In genomic region chr7:148708026-148708685, GRCh38 we compare ENCODE assay signal across 12 cellular contexts. TPM values are rescaled to one million over a fixed set of nuclear protein-coding genes. Genes with fewer than 3 reads are reported as not detected.
A peak's percentile ranks its signal among the peaks of the same experiment; 100 is the strongest.
DNase-seq lines count a peak whose midpoint lies in the region; ATAC-seq and TF ChIP-seq lines count a peak whose summit lies in the region.
"Had no signal": no experiment of that assay in that cellular context is flagged by ENCODE, and none has a peak within 500 bp of the region (broad histone marks: within the 10 kb centered on the region; RNA-seq: fewer than 3 reads in every experiment).

No MANE protein-coding gene starts in this region.

- H3K4me3 ChIP-seq in iPS-15b (ENCODE audit: low read depth, low read length) (peak overlapping the region; percentile 16), aorta (ENCODE audit: low read length in 2 of 2) (no peak overlapping the region), transverse colon (no peak overlapping the region)
- H3K4me3 ChIP-seq: prostate gland had no signal

- ATAC-seq in Right ventricle myocardium superior (ENCODE audit: poor library complexity) = peak; percentile 45
- ATAC-seq in Right ventricle myocardium inferior = no peak
- ATAC-seq in aorta (ENCODE audit: low FRiP score) = peak; percentile 26

- H3K9me3 ChIP-seq in iPS-15b (ENCODE audit: control insufficient read depth, insufficient read depth, low read length) = no peaks in the 10 kb centered on the region
- H3K9me3 ChIP-seq in aorta (ENCODE audit: control insufficient read depth, low read length) = no peaks in the 10 kb centered on the region
- no peaks in the 10 kb centered on the region for H3K9me3 ChIP-seq in transverse colon
- H3K9me3 ChIP-seq: BE2C, prostate gland had no signal

- 72 to 84% methylated on average over 6 of the region's 6 CpGs for WGBS in aorta, 2 donors
- WGBS in transverse colon (ENCODE audit: low coverage in 1 of 2), 2 donors = 87% methylated on average over 3 to 6 of the region's 6 CpGs

- in situ Hi-C loops in transverse colon (cut with MboI; ENCODE audit: low pct_ligation_motif_present in 1 of 4, low pct_unique_long_range_greater_than_20kb in 1 of 4, low sequenced_read_pairs in 3 of 4) = no loop called here

- H3K4me1 ChIP-seq in iPS-15b (ENCODE audit: control insufficient read depth, insufficient read depth, low read length) (peaks cover 44% of the 10 kb centered on the region), aorta (ENCODE audit: control insufficient read depth in 1 of 2, insufficient read depth in 2 of 2, low read length in 2 of 2) (peaks cover 0 to 9% of the 10 kb centered on the region in 2 donors), transverse colon (peaks cover 6 to 79% (median 37%) of the 10 kb centered on the region in 4 donors)
- H3K4me1 ChIP-seq: prostate gland had no signal

- no peaks in the 10 kb centered on the region for H3K27me3 ChIP-seq in iPS-15b (ENCODE audit: control insufficient read depth, insufficient read depth, low read length)
- no peaks in the 10 kb centered on the region for H3K27me3 ChIP-seq in aorta (ENCODE audit: control insufficient read depth in 1 of 2, insufficient read depth in 2 of 2, low read length in 1 of 2)
- H3K27me3 ChIP-seq in transverse colon = no peaks in the 10 kb centered on the region
- H3K27me3 ChIP-seq: BE2C had no signal

- H3K27ac ChIP-seq in aorta (ENCODE audit: low read depth in 1 of 2, low read length in 2 of 2) = no peak overlapping the region
- H3K27ac ChIP-seq in transverse colon = no peak overlapping the region
- H3K27ac ChIP-seq: prostate gland had no signal

- no peak for TF ChIP-seq POLR2A in transverse colon (IDR thresholded peaks at IDR 0.05)

- intact Hi-C loops in Right ventricle myocardium superior (cut with DNase I) = no loop called here
- intact Hi-C loops in Right ventricle myocardium inferior (cut with DNase I) = no loop called here
- intact Hi-C loops in aorta (cut with DNase I) = no loop called here
- intact Hi-C loops in transverse colon (cut with DNase I; ENCODE audit: low total_unique reads) = no loop called here

- H3K36me3 ChIP-seq in iPS-15b (ENCODE audit: control insufficient read depth, insufficient read depth, low read length) (no peaks in the 10 kb centered on the region), aorta (ENCODE audit: control insufficient read depth in 1 of 2, insufficient read depth in 2 of 2, low read length in 1 of 2) (no peaks in the 10 kb centered on the region), transverse colon (no peaks in the 10 kb centered on the region)
- H3K36me3 ChIP-seq: prostate gland had no signal

- TF ChIP-seq CTCF in transverse colon (IDR thresholded peaks at IDR 0.05) = no peak

- no peak overlapping the region for H3K9ac ChIP-seq in iPS-15b (ENCODE audit: low read depth, low read length)

- no peak for DNase-seq in Right ventricle myocardium superior
- no peak for DNase-seq in Right ventricle myocardium inferior (ENCODE audit: missing footprints)
- peak; percentile 28 for DNase-seq in NOMO-1 treated with DMSO at 0.1 percent for 48 hours (lab: John Stamatoyannopoulos, UW; ENCODE audit: unreplicated experiment)
- DNase-seq in aorta = no peak
- DNase-seq in NCI-H748 treated with DMSO at 0.1 percent for 48 hours (lab: John Stamatoyannopoulos, UW) = no peak
- DNase-seq in inferior parietal cortex (ENCODE audit: extremely low spot score) = no peak
- no peak for DNase-seq in transverse colon
- DNase-seq: activated T-cell treated with anti-CD3 and anti-CD28 coated beads, Interleukin-2, amount 50 U/mL, for 4 hours; BE2C; stimulated activated CD4-positive, alpha-beta T cell treated with anti-CD3 and anti-CD28 coated beads, Interleukin-2, amount 100 ng/mL, for 48 hours had no signal

- TF ChIP-seq EP300 in transverse colon (IDR thresholded peaks at IDR 0.05; ENCODE audit: low read depth) = no peak

RNA-seq across cellular contexts. Expression of gene CUL1, which starts 9.5 kb away (rescaled TPM):
- total RNA-seq in Right ventricle myocardium superior (46.6 TPM), Right ventricle myocardium inferior (46.4 TPM), aorta (10 to 100 TPM; 43.8 to 49.7 TPM), transverse colon (10 to 100 TPM; 17.6 to 44.6 (median 28.8) TPM)
- 10 to 100 TPM; 24.5 to 34.5 TPM for polyA plus RNA-seq in aorta
